In the genomic region with DNA sequence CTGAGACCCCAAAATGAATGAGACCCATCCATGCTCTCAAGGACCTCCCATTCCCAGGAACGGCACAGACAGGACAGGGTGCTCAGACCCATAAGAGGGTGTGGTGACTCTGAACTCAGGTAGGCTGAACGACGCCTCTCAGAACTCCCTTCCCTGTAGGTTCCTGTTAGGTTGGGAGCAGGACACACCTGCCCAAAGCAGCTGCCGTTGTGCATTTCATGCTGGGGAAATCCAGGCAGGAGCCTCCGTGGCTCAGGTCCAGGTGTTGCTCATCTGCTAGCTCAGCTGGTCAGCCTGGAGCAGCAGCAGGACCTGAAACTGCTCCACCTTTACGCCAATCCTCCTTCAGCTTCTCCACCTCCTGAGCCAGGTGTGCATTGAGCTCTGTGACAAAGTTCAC, we compare ENCODE assay signal across 28 cellular contexts. TPM values are rescaled to one million over a fixed set of nuclear protein-coding genes. Genes with fewer than 3 reads are reported as not detected.
DNase-seq lines count a peak whose midpoint lies in the region; ATAC-seq and TF ChIP-seq lines count a peak whose summit lies in the region.
"Had no signal": no experiment of that assay in that cellular context is flagged by ENCODE, and none has a peak within 500 bp of the region (broad histone marks: within the 10 kb centered on the region; RNA-seq: fewer than 3 reads in every experiment).

No MANE protein-coding gene starts in this region.

- H3K4me2 ChIP-seq in GM23338 (no peak overlapping the region), osteoblast (ENCODE audit: insufficient read depth, low read length) (no peak overlapping the region)
- H3K4me2 ChIP-seq: BLaER1 had no signal

- DNase-seq in GM23338 (ENCODE audit: low spot score) (no peak), NCI-H2196 treated with DMSO at 0.1 percent for 48 hours (lab: John Stamatoyannopoulos, UW; ENCODE audit: unreplicated experiment) (peak; percentile 49), RWPE2 (ENCODE audit: low spot score) (no peak), left colon (peak; percentile 62 to 77), osteoblast (ENCODE audit: insufficient read length, low spot score, missing footprints) (no peak), H4 (ENCODE audit: low spot score) (no peak), tibial artery (no peak)
- DNase-seq in stimulated activated naive B cell treated with anti-CD40 and anti-IgM and Interleukin-4, amounts not matched to agents 10 μg/mL and 1 μg/mL and 100 μg/mL, for 72 hours = no peak
- DNase-seq: activated CD4-positive, alpha-beta T cell treated with anti-CD3 and anti-CD28 coated beads, Interleukin-2, amount 10 ng/mL, durations not matched to agents 7 days and 5 days; activated naive CD4-positive, alpha-beta T cell; activated T-cell treated with anti-CD3 and anti-CD28 coated beads, Interleukin-2, amount 50 U/mL, for 72 hours; cerebellar nuclear complex; KBM-7; left cardiac atrium; MG63; NCI-H1436; NCI-H510A treated with DMSO at 0.1 percent for 48 hours; right cardiac atrium; stimulated activated CD4-positive, alpha-beta T cell treated with anti-CD3 and anti-CD28 coated beads, Interleukin-4, amount 100 ng/mL, for 1 hour; T1000; WERI-Rb-1 had no signal

- no peaks in the 10 kb centered on the region for H3K27me3 ChIP-seq in GM23338 (ENCODE audit: insufficient read depth)
- H3K27me3 ChIP-seq in RWPE2 (ENCODE audit: insufficient read depth, poor library complexity, severe bottlenecking) = no peaks in the 10 kb centered on the region
- peaks cover 10% of the 10 kb centered on the region for H3K27me3 ChIP-seq in osteoblast (ENCODE audit: insufficient read depth, low read length)
- peaks cover 0 to 2% of the 10 kb centered on the region in 2 donors for H3K27me3 ChIP-seq in tibial artery
- H3K27me3 ChIP-seq: BLaER1, MG63 had no signal

- no peaks in the 10 kb centered on the region for H3K4me1 Mint-ChIP-seq in GM23338
- H3K4me1 Mint-ChIP-seq in stimulated activated naive B cell treated with anti-CD40 and anti-IgM and Interleukin-4, amounts not matched to agents 10 μg/mL and 1 μg/mL and 100 μg/mL, for 72 hours = no peaks in the 10 kb centered on the region
- H3K4me1 Mint-ChIP-seq: activated CD4-positive, alpha-beta T cell treated with anti-CD3 and anti-CD28 coated beads, Interleukin-2, amount 10 ng/mL, durations not matched to agents 7 days and 5 days; neural crest cell had no signal

- no peak for TF ChIP-seq CTCF in GM23338 (conservative IDR thresholded peaks at IDR 0.05; ENCODE audit: low read depth in 2 of 2)
- TF ChIP-seq CTCF in RWPE2 (IDR thresholded peaks at IDR 0.05; ENCODE audit: poor library complexity, severe bottlenecking) = no peak
- no peak for TF ChIP-seq CTCF in osteoblast (IDR thresholded peaks at IDR 0.05; ENCODE audit: extremely low read depth, low read depth, low read length)
- TF ChIP-seq CTCF in tibial artery (IDR thresholded peaks at IDR 0.05) = no peak

- H3K27me3 Mint-ChIP-seq in GM23338 (ENCODE audit: insufficient read depth, low read depth, poor library complexity) = peaks cover 5% of the 10 kb centered on the region
- H3K27me3 Mint-ChIP-seq in stimulated activated naive B cell treated with anti-CD40 and anti-IgM and Interleukin-4, amounts not matched to agents 10 μg/mL and 1 μg/mL and 100 μg/mL, for 72 hours = peaks cover 21 to 24% of the 10 kb centered on the region in 2 donors

- H2AFZ ChIP-seq in GM23338 = 0 out of 2 replicates have a peak overlapping the region, but pooled peaks have one; percentile 38
- no peak overlapping the region for H2AFZ ChIP-seq in osteoblast (ENCODE audit: low read length)

- no peaks in the 10 kb centered on the region for H3K9me2 ChIP-seq in GM23338 (ENCODE audit: insufficient read depth)

- H3K9me3 ChIP-seq in RWPE2 (ENCODE audit: severe bottlenecking) (no peaks in the 10 kb centered on the region), osteoblast (ENCODE audit: low read depth, low read length) (no peaks in the 10 kb centered on the region), tibial artery (no peaks in the 10 kb centered on the region)
- H3K9me3 ChIP-seq: BLaER1, MG63 had no signal

- H3K36me3 ChIP-seq in GM23338 (ENCODE audit: insufficient read depth) (no peaks in the 10 kb centered on the region), RWPE2 (ENCODE audit: low read depth) (no peaks in the 10 kb centered on the region), osteoblast (ENCODE audit: insufficient read depth, low read length) (no peaks in the 10 kb centered on the region), tibial artery (no peaks in the 10 kb centered on the region)
- H3K36me3 ChIP-seq: BLaER1, MG63, WERI-Rb-1 had no signal

- intact Hi-C loops in left colon (cut with DNase I, micrococcal nuclease) (no loop called here), tibial artery (cut with DNase I; ENCODE audit: low total_unique reads) (no loop called here)

- no peak overlapping the region for H3K27ac ChIP-seq in GM23338 (ENCODE audit: low read depth)
- no peak overlapping the region for H3K27ac ChIP-seq in RWPE2 (ENCODE audit: poor library complexity, severe bottlenecking)
- H3K27ac ChIP-seq in osteoblast (ENCODE audit: low read depth, low read length) = no peak overlapping the region
- no peak overlapping the region for H3K27ac ChIP-seq in tibial artery
- H3K27ac ChIP-seq: BLaER1, WERI-Rb-1 had no signal

- H3F3A ChIP-seq in GM23338 (replicated peaks; ENCODE audit: low read depth) = no peaks in the 10 kb centered on the region

- no peak overlapping the region for H3K27ac Mint-ChIP-seq in GM23338
- H3K27ac Mint-ChIP-seq in stimulated activated naive B cell treated with anti-CD40 and anti-IgM and Interleukin-4, amounts not matched to agents 10 μg/mL and 1 μg/mL and 100 μg/mL, for 72 hours = no peak overlapping the region
- H3K27ac Mint-ChIP-seq: activated CD4-positive, alpha-beta T cell treated with anti-CD3 and anti-CD28 coated beads, Interleukin-2, amount 10 ng/mL, durations not matched to agents 7 days and 5 days; activated T-cell treated with anti-CD3 and anti-CD28 coated beads, Interleukin-2, amount 50 U/mL, for 72 hours had no signal

- no peaks in the 10 kb centered on the region for H3K79me2 ChIP-seq in GM23338 (replicated peaks; ENCODE audit: insufficient read depth)
- no peaks in the 10 kb centered on the region for H3K79me2 ChIP-seq in osteoblast (ENCODE audit: insufficient read depth, low read length)

- H3K4me1 ChIP-seq in GM23338 (ENCODE audit: insufficient read depth) (no peaks in the 10 kb centered on the region), RWPE2 (ENCODE audit: insufficient read depth, poor library complexity, severe bottlenecking) (no peaks in the 10 kb centered on the region), osteoblast (ENCODE audit: insufficient read depth, low read length) (no peaks in the 10 kb centered on the region), tibial artery (no peaks in the 10 kb centered on the region)

- H4K20me1 ChIP-seq in GM23338 (replicated peaks; ENCODE audit: insufficient read depth) = no peaks in the 10 kb centered on the region
- no peaks in the 10 kb centered on the region for H4K20me1 ChIP-seq in osteoblast (ENCODE audit: insufficient read depth, low read length)
- H4K20me1 ChIP-seq: BLaER1 had no signal

- H3K36me3 Mint-ChIP-seq in GM23338 (ENCODE audit: low read depth) = no peaks in the 10 kb centered on the region
- no peaks in the 10 kb centered on the region for H3K36me3 Mint-ChIP-seq in stimulated activated naive B cell treated with anti-CD40 and anti-IgM and Interleukin-4, amounts not matched to agents 10 μg/mL and 1 μg/mL and 100 μg/mL, for 72 hours

- no peak overlapping the region for H3K4me3 ChIP-seq in GM23338
- no peak overlapping the region for H3K4me3 ChIP-seq in RWPE2 (ENCODE audit: severe bottlenecking)
- no peak overlapping the region for H3K4me3 ChIP-seq in osteoblast (ENCODE audit: insufficient read depth, low read length)
- no peak overlapping the region for H3K4me3 ChIP-seq in tibial artery
- H3K4me3 ChIP-seq: BLaER1, MG63 had no signal

- no peak overlapping the region for H3K4me3 Mint-ChIP-seq in GM23338
- H3K4me3 Mint-ChIP-seq in stimulated activated naive B cell treated with anti-CD40 and anti-IgM and Interleukin-4, amounts not matched to agents 10 μg/mL and 1 μg/mL and 100 μg/mL, for 72 hours = no peak overlapping the region
- H3K4me3 Mint-ChIP-seq: activated CD4-positive, alpha-beta T cell treated with anti-CD3 and anti-CD28 coated beads, Interleukin-2, amount 10 ng/mL, durations not matched to agents 7 days and 5 days; activated T-cell treated with anti-CD3 and anti-CD28 coated beads, Interleukin-2, amount 50 U/mL, for 72 hours; neural crest cell had no signal

- no peak for ATAC-seq in GM23338
- ATAC-seq in RWPE2 (ENCODE audit: low read depth) = 0 out of 3 replicates have a peak, but pooled peaks have one; percentile 17
- ATAC-seq in left colon = peak; percentile 93
- no peak for ATAC-seq in stimulated activated naive B cell treated with anti-CD40 and anti-IgM and Interleukin-4, amounts not matched to agents 10 μg/mL and 1 μg/mL and 100 μg/mL, for 72 hours (replicated peaks)
- ATAC-seq: activated T-cell treated with anti-CD3 and anti-CD28 coated beads, Interleukin-2, amount 50 U/mL, for 72 hours; left cardiac atrium; right cardiac atrium; Right ventricle myocardium inferior had no signal

- H3K9me3 Mint-ChIP-seq in GM23338 = peaks cover 2% of the 10 kb centered on the region; the same call in 1 of the 3 replicates
- H3K9me3 Mint-ChIP-seq in stimulated activated naive B cell treated with anti-CD40 and anti-IgM and Interleukin-4, amounts not matched to agents 10 μg/mL and 1 μg/mL and 100 μg/mL, for 72 hours = peaks cover 0 to 2% of the 10 kb centered on the region in 2 donors
- H3K9me3 Mint-ChIP-seq: activated CD4-positive, alpha-beta T cell treated with anti-CD3 and anti-CD28 coated beads, Interleukin-2, amount 10 ng/mL, durations not matched to agents 7 days and 5 days; activated T-cell treated with anti-CD3 and anti-CD28 coated beads, Interleukin-2, amount 50 U/mL, for 72 hours had no signal

RNA-seq across cellular contexts. Expression of a gene that starts 19.1 kb away (rescaled TPM):
- total RNA-seq in GM23338 (2014; rRNA removed; shearing (Covaris generic)) = not detected in 2 replicates
- polyA plus RNA-seq in GM23338 (2016; fragmentation: Nextera tagmentation; extraction: Ambion mirVana) = not detected in 2 replicates
- total RNA-seq in left colon (under 1 TPM; 0.27 to 0.34 TPM), osteoblast (not detected in 2 replicates)
- total RNA-seq in H4 (2014; rRNA removed; shearing (Covaris generic)) = not detected in 2 replicates
- total RNA-seq: activated CD4-positive, alpha-beta T cell treated with anti-CD3 and anti-CD28 coated beads, Interleukin-2, amount 10 ng/mL, durations not matched to agents 7 days and 5 days; activated T-cell treated with anti-CD3 and anti-CD28 coated beads, Interleukin-2, amount 50 U/mL, for 72 hours; endothelial cell of umbilical vein; left cardiac atrium; neural crest cell; OCI-LY7; right cardiac atrium; Right ventricle myocardium inferior; ureter had no signal
- polyA plus RNA-seq: AG04450, endothelial cell of umbilical vein, right cardiac atrium had no signal

RNA-seq across cellular contexts. Expression of a gene that starts 42.1 kb away (rescaled TPM):
- 0.90 and 2.9 TPM in 2 replicates for total RNA-seq in GM23338 (2014; rRNA removed; shearing (Covaris generic))
- 0.50 TPM in 1 of 2 replicates, not detected in the other for polyA plus RNA-seq in GM23338 (2016; fragmentation: Nextera tagmentation; extraction: Ambion mirVana)
- total RNA-seq in left colon (100 to 1,000 TPM; 376 to 475 TPM), osteoblast (under 0.01 TPM in 1 of 2 replicates, not detected in the other)
- 0.21 TPM in 1 of 2 replicates, not detected in the other for total RNA-seq in H4 (2014; rRNA removed; shearing (Covaris generic))
- total RNA-seq: activated CD4-positive, alpha-beta T cell treated with anti-CD3 and anti-CD28 coated beads, Interleukin-2, amount 10 ng/mL, durations not matched to agents 7 days and 5 days; activated T-cell treated with anti-CD3 and anti-CD28 coated beads, Interleukin-2, amount 50 U/mL, for 72 hours; neural crest cell; OCI-LY7; ureter had no signal
- polyA plus RNA-seq: endothelial cell of umbilical vein had no signal

Comparison
In these comparisons a context has a peak if more than half of its experiments do, and no peak if none do; other contexts are left out.
1. ATAC-seq: peak in RWPE2 (single experiment) and left colon (single experiment); none in GM23338 (single experiment) and stimulated activated naive B cell treated with anti-CD40 and anti-IgM and Interleukin-4, amounts not matched to agents 10 μg/mL and 1 μg/mL and 100 μg/mL, for 72 hours (0 of 2).
2. DNase-seq: peak in NCI-H2196 treated with DMSO at 0.1 percent for 48 hours (single experiment) and left colon (2 of 2); none in GM23338 (single experiment), RWPE2 (single experiment), osteoblast (single experiment), H4 (single experiment), stimulated activated naive B cell treated with anti-CD40 and anti-IgM and Interleukin-4, amounts not matched to agents 10 μg/mL and 1 μg/mL and 100 μg/mL, for 72 hours (single experiment) and tibial artery (0 of 2).
3. RNA of a gene that starts 42.1 kb away (total RNA-seq): 376 to 475 TPM in left colon; 0.90 to 2.9 TPM in GM23338, 0.21 TPM in H4 and under 0.01 TPM in osteoblast; every median in the first group is over 10 times any median in the second.